Comparison of ENCODE assay signal across 1 cellular context in genomic region chr15:72231066-72231846, GRCh38.
A peak's percentile ranks its signal among the peaks of the same experiment; 100 is the strongest.
TF ChIP-seq lines count a peak whose summit lies in the region.

Gene PKM (minus strand): TSS chr15:72231190. CDS start chr15:72219097, 12,093 bp downstream.

TF ChIP-seq in HepG2, 621 proteins besides CTCF, POLR2A, EP300 and RAD21 (continued from another document and continues in another):
- TF ChIP-seq, protein P1, sequence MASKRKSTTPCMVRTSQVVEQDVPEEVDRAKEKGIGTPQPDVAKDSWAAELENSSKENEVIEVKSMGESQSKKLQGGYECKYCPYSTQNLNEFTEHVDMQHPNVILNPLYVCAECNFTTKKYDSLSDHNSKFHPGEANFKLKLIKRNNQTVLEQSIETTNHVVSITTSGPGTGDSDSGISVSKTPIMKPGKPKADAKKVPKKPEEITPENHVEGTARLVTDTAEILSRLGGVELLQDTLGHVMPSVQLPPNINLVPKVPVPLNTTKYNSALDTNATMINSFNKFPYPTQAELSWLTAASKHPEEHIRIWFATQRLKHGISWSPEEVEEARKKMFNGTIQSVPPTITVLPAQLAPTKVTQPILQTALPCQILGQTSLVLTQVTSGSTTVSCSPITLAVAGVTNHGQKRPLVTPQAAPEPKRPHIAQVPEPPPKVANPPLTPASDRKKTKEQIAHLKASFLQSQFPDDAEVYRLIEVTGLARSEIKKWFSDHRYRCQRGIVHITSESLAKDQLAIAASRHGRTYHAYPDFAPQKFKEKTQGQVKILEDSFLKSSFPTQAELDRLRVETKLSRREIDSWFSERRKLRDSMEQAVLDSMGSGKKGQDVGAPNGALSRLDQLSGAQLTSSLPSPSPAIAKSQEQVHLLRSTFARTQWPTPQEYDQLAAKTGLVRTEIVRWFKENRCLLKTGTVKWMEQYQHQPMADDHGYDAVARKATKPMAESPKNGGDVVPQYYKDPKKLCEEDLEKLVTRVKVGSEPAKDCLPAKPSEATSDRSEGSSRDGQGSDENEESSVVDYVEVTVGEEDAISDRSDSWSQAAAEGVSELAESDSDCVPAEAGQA (IDR thresholded peaks at IDR 0.05; ENCODE audit: low read depth): peak; percentile 75
- TF ChIP-seq, protein P1 (CRISPR knock-in tag; IDR thresholded peaks at IDR 0.05; ENCODE audit: borderline replicate concordance): no peak
- TF ChIP-seq KMT2A (CRISPR knock-in tag; IDR thresholded peaks at IDR 0.05) (no peak), ZBTB25 (CRISPR knock-in tag; IDR thresholded peaks at IDR 0.05) (peak; percentile 93), CREB3 (CRISPR knock-in tag; IDR thresholded peaks at IDR 0.05) (no peak), TFE3 (CRISPR knock-in tag; IDR thresholded peaks at IDR 0.05) (peak; percentile 73; the same call in 1 of the 2 replicates), SALL1 (CRISPR knock-in tag; IDR thresholded peaks at IDR 0.05) (peak; percentile 80), SKI (IDR thresholded peaks at IDR 0.05; ENCODE audit: partially characterized antibody) (peak; percentile 73), MBD4 (IDR thresholded peaks at IDR 0.05; ENCODE audit: borderline replicate concordance, low read length) (no peak), ZNF138 (CRISPR knock-in tag; IDR thresholded peaks at IDR 0.05; ENCODE audit: low read depth) (no peak), RFXANK (CRISPR knock-in tag; IDR thresholded peaks at IDR 0.05) (0 out of 2 replicates have a peak, but pooled peaks have one; percentile 68), ZNF337 (CRISPR knock-in tag; IDR thresholded peaks at IDR 0.05; ENCODE audit: borderline replicate concordance, low read depth) (no peak), ZNF441 (CRISPR knock-in tag; IDR thresholded peaks at IDR 0.05; ENCODE audit: borderline replicate concordance) (peak; percentile 69; the same call in 1 of the 2 replicates), ADNP (CRISPR knock-in tag; IDR thresholded peaks at IDR 0.05) (no peak), SMARCE1 (IDR thresholded peaks at IDR 0.05; ENCODE audit: borderline replicate concordance) (no peak), ZNF30 (CRISPR knock-in tag; IDR thresholded peaks at IDR 0.05) (no peak), NCOA2 (CRISPR knock-in tag; IDR thresholded peaks at IDR 0.05) (no peak; the same call in 1 of the 2 replicates), RELA (CRISPR knock-in tag; IDR thresholded peaks at IDR 0.05) (no peak), ZNF562 (CRISPR knock-in tag; IDR thresholded peaks at IDR 0.05; ENCODE audit: borderline replicate concordance) (no peak), MZF1 (CRISPR knock-in tag; IDR thresholded peaks at IDR 0.05; ENCODE audit: borderline replicate concordance) (no peak), SPEN (CRISPR knock-in tag; IDR thresholded peaks at IDR 0.05; ENCODE audit: low read depth) (peak; percentile 77), ZFP90 (CRISPR knock-in tag; IDR thresholded peaks at IDR 0.05; ENCODE audit: borderline replicate concordance) (no peak; the same call in none of the 2 replicates), REL (CRISPR knock-in tag; conservative IDR thresholded peaks at IDR 0.05) (peak; percentile 79; the same call in 1 of the 2 replicates), TAF15 (IDR thresholded peaks at IDR 0.05; ENCODE audit: low read depth, low read length, poor library complexity, severe bottlenecking) (no peak), MXD3 (CRISPR knock-in tag; IDR thresholded peaks at IDR 0.05) (peak; percentile 62; the same call in 1 of the 2 replicates), RAD51 (IDR thresholded peaks at IDR 0.05; ENCODE audit: borderline replicate concordance) (no peak), FOXM1 (CRISPR knock-in tag; IDR thresholded peaks at IDR 0.05) (peak; percentile 75; the same call in 1 of the 2 replicates), RERE (CRISPR knock-in tag; IDR thresholded peaks at IDR 0.05; ENCODE audit: low read depth) (no peak), PCBP1 (IDR thresholded peaks at IDR 0.05; ENCODE audit: borderline replicate concordance, low read depth, low read length) (peak; percentile 97), PAF1 (CRISPR knock-in tag; IDR thresholded peaks at IDR 0.05) (no peak), HES4 (CRISPR knock-in tag; IDR thresholded peaks at IDR 0.05; ENCODE audit: borderline replicate concordance) (peak; percentile 66; the same call in 1 of the 2 replicates), ARID2 (CRISPR knock-in tag; IDR thresholded peaks at IDR 0.05; ENCODE audit: borderline replicate concordance) (no peak)
- TF ChIP-seq, protein P2, sequence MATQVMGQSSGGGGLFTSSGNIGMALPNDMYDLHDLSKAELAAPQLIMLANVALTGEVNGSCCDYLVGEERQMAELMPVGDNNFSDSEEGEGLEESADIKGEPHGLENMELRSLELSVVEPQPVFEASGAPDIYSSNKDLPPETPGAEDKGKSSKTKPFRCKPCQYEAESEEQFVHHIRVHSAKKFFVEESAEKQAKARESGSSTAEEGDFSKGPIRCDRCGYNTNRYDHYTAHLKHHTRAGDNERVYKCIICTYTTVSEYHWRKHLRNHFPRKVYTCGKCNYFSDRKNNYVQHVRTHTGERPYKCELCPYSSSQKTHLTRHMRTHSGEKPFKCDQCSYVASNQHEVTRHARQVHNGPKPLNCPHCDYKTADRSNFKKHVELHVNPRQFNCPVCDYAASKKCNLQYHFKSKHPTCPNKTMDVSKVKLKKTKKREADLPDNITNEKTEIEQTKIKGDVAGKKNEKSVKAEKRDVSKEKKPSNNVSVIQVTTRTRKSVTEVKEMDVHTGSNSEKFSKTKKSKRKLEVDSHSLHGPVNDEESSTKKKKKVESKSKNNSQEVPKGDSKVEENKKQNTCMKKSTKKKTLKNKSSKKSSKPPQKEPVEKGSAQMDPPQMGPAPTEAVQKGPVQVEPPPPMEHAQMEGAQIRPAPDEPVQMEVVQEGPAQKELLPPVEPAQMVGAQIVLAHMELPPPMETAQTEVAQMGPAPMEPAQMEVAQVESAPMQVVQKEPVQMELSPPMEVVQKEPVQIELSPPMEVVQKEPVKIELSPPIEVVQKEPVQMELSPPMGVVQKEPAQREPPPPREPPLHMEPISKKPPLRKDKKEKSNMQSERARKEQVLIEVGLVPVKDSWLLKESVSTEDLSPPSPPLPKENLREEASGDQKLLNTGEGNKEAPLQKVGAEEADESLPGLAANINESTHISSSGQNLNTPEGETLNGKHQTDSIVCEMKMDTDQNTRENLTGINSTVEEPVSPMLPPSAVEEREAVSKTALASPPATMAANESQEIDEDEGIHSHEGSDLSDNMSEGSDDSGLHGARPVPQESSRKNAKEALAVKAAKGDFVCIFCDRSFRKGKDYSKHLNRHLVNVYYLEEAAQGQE (IDR thresholded peaks at IDR 0.05; ENCODE audit: borderline replicate concordance in 1 of 2, low read depth in 1 of 2, low read length in 2 of 2): peak in 1 of 2 experiments; percentile 78; a peak in 2 of 4 replicates
- TF ChIP-seq, protein P3, sequence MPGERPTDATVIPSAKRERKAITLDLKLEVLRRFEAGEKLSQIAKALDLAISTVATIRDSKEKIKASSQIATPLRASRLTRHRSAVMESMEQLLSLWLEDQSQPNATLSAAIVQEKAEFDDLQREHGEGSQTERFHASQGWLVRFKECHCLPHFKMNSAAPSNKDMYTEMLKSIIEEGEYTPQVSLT (CRISPR knock-in tag; IDR thresholded peaks at IDR 0.05; ENCODE audit: borderline replicate concordance, low read depth): peak; percentile 46; the same call in 1 of the 2 replicates
- TF ChIP-seq, protein P4, sequence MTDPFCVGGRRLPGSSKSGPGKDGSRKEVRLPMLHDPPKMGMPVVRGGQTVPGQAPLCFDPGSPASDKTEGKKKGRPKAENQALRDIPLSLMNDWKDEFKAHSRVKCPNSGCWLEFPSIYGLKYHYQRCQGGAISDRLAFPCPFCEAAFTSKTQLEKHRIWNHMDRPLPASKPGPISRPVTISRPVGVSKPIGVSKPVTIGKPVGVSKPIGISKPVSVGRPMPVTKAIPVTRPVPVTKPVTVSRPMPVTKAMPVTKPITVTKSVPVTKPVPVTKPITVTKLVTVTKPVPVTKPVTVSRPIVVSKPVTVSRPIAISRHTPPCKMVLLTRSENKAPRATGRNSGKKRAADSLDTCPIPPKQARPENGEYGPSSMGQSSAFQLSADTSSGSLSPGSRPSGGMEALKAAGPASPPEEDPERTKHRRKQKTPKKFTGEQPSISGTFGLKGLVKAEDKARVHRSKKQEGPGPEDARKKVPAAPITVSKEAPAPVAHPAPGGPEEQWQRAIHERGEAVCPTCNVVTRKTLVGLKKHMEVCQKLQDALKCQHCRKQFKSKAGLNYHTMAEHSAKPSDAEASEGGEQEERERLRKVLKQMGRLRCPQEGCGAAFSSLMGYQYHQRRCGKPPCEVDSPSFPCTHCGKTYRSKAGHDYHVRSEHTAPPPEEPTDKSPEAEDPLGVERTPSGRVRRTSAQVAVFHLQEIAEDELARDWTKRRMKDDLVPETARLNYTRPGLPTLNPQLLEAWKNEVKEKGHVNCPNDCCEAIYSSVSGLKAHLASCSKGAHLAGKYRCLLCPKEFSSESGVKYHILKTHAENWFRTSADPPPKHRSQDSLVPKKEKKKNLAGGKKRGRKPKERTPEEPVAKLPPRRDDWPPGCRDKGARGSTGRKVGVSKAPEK (CRISPR knock-in tag; IDR thresholded peaks at IDR 0.05; ENCODE audit: borderline replicate concordance): no peak
